Comparison of ENCODE assay signal across 10 cellular contexts in genomic region chr5:142685418-142686209, GRCh38. TPM values are rescaled to one million over a fixed set of nuclear protein-coding genes. Genes with fewer than 3 reads are reported as not detected.
A peak's percentile ranks its signal among the peaks of the same experiment; 100 is the strongest.
DNase-seq lines count a peak whose midpoint lies in the region; ATAC-seq and TF ChIP-seq lines count a peak whose summit lies in the region.
"Had no signal": no experiment of that assay in that cellular context is flagged by ENCODE, and none has a peak within 500 bp of the region (broad histone marks: within the 10 kb centered on the region; RNA-seq: fewer than 3 reads in every experiment).

Gene FGF1, minus strand, starts transcription at chr5:142686090. Its CDS starts 71,963 bp downstream, at chr5:142614127.

- peak within 1 kb of the TSS; percentile 87 for H3K27ac Mint-ChIP-seq in osteocyte (ENCODE audit: unreplicated experiment)

- DNase-seq in BJ (ENCODE audit: low read depth): no peak
- peak in 1 of 2 experiments; percentile 15 for DNase-seq in SJSA1 (ENCODE audit: low read depth in 1 of 2, low spot score in 2 of 2)
- DNase-seq in globus pallidus (ENCODE audit: low spot score): peak; percentile 86
- peak; percentile 90 for DNase-seq in osteocyte (ENCODE audit: extremely low spot score, unreplicated experiment)
- DNase-seq in NCI-H2081 treated with DMSO at 0.1 percent for 48 hours (lab: John Stamatoyannopoulos, UW): no peak
- no peak for DNase-seq in dedifferentiated amniotic fluid mesenchymal stem cell (ENCODE audit: extremely low spot score)
- DNase-seq in 8988T: no peak
- DNase-seq: Caco-2 had no signal

- no peaks in the 10 kb centered on the region for H3K36me3 Mint-ChIP-seq in osteocyte (ENCODE audit: unreplicated experiment)

- peaks cover 2% of the 10 kb centered on the region; the same call in 1 of the 2 replicates for H3K27me3 ChIP-seq in BJ (ENCODE audit: control insufficient read depth, insufficient read depth, low read length)
- no peaks in the 10 kb centered on the region for H3K27me3 ChIP-seq in SJSA1 (replicated peaks)

- peak within 1 kb of the TSS; percentile 60; the same call in 1 of the 2 replicates for H3K27ac ChIP-seq in SJSA1

- H3K27me3 Mint-ChIP-seq in osteocyte (ENCODE audit: unreplicated experiment): peaks cover 10% of the 10 kb centered on the region

- peaks cover 36% of the 10 kb centered on the region for H3K4me1 Mint-ChIP-seq in osteocyte (ENCODE audit: unreplicated experiment)

- H3K4me1 ChIP-seq in SJSA1 (replicated peaks): peaks cover 33% of the 10 kb centered on the region

- no peak within 1 kb of the TSS for H3K4me3 ChIP-seq in BJ (ENCODE audit: low read depth, low read length)
- H3K4me3 ChIP-seq in SJSA1: no peak within 1 kb of the TSS

- H3K36me3 ChIP-seq in BJ (ENCODE audit: control insufficient read depth, insufficient read depth, low read length): no peaks in the 10 kb centered on the region
- no peaks in the 10 kb centered on the region for H3K36me3 ChIP-seq in SJSA1

- H3K9me3 Mint-ChIP-seq in osteocyte (ENCODE audit: unreplicated experiment): no peaks in the 10 kb centered on the region

- ATAC-seq in HG02970 (IDR thresholded peaks at IDR 0.05; ENCODE audit: low FRiP score, unreplicated experiment): no peak

- H3K9me3 ChIP-seq in SJSA1 (replicated peaks): no peaks in the 10 kb centered on the region; the same call in 1 of the 2 replicates
- H3K9me3 ChIP-seq: Caco-2 had no signal

- H3K4me3 Mint-ChIP-seq in osteocyte (ENCODE audit: unreplicated experiment): no peak within 1 kb of the TSS

- TF ChIP-seq CTCF in BJ (IDR thresholded peaks at IDR 0.05; ENCODE audit: insufficient read depth, low read depth, low read length): no peak
- TF ChIP-seq CTCF in osteocyte (IDR thresholded peaks at IDR 0.05): no peak

- POLR2A ChIA-PET in BJ (lab: Charles Lee): no interaction called here

- CTCF ChIA-PET in BJ (lab: Yijun Ruan, JAX): interaction anchor here (0.6 to 4.3 kb wide), 6 partner anchors 9 to 92 kb away, joined by 3 to 15 read pairs (median 8); no protein-coding TSS in a partner anchor

RNA-seq across cellular contexts. Expression of gene FGF1, which starts in this region (rescaled TPM):
- 14.8 and 19.2 TPM in 2 replicates for polyA plus RNA-seq in BJ (2011; rRNA removed)
- 6.6 and 6.7 TPM in 2 replicates for polyA minus RNA-seq in BJ (2011; rRNA and poly(A)+ RNA removed)
- total RNA-seq in SJSA1 (2014; rRNA removed; shearing (Covaris generic)): 15.5 and 36.7 TPM in 2 replicates
- total RNA-seq in osteocyte: 0.73 and 1.5 TPM in 2 replicates
- total RNA-seq: Caco-2; T-helper 1 cell treated with Interleukin-12 subunit alpha and Interleukin-12 subunit beta and Interleukin-4 antibody, amounts not matched to agents 30 ng/mL and 1 ng/mL, for 36 hours had no signal

Comparison
In these comparisons a context has a peak if more than half of its experiments do, and no peak if none do; other contexts are left out.
1. DNase-seq: peak in globus pallidus (single experiment) and osteocyte (single experiment); none in BJ (single experiment), NCI-H2081 treated with DMSO at 0.1 percent for 48 hours (single experiment), dedifferentiated amniotic fluid mesenchymal stem cell (single experiment) and 8988T (single experiment).